In genomic region chr19:17475541-17476115, GRCh38 we compare ENCODE assay signal across 1 cellular context.
TF ChIP-seq lines count a peak whose summit lies in the region.

No MANE protein-coding gene starts in this region.

TF ChIP-seq in HepG2, 621 proteins besides CTCF, POLR2A, EP300 and RAD21 (continued from another document and continues in another):
- TF ChIP-seq, protein P1, sequence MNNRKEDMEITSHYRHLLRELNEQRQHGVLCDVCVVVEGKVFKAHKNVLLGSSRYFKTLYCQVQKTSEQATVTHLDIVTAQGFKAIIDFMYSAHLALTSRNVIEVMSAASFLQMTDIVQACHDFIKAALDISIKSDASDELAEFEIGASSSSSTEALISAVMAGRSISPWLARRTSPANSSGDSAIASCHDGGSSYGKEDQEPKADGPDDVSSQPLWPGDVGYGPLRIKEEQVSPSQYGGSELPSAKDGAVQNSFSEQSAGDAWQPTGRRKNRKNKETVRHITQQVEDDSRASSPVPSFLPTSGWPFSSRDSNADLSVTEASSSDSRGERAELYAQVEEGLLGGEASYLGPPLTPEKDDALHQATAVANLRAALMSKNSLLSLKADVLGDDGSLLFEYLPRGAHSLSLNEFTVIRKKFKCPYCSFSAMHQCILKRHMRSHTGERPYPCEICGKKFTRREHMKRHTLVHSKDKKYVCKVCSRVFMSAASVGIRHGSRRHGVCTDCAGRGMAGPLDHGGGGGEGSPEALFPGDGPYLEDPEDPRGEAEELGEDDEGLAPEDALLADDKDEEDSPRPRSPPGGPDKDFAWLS (CRISPR knock-in tag; IDR thresholded peaks at IDR 0.05; ENCODE audit: borderline replicate concordance) = no peak
- no peak for TF ChIP-seq ZNF17 (CRISPR knock-in tag; IDR thresholded peaks at IDR 0.05)
- no peak for TF ChIP-seq ZNF232 (CRISPR knock-in tag; IDR thresholded peaks at IDR 0.05; ENCODE audit: borderline replicate concordance)
- no peak for TF ChIP-seq ZSCAN29 (CRISPR knock-in tag; conservative IDR thresholded peaks at IDR 0.05)
- TF ChIP-seq, protein P2, sequence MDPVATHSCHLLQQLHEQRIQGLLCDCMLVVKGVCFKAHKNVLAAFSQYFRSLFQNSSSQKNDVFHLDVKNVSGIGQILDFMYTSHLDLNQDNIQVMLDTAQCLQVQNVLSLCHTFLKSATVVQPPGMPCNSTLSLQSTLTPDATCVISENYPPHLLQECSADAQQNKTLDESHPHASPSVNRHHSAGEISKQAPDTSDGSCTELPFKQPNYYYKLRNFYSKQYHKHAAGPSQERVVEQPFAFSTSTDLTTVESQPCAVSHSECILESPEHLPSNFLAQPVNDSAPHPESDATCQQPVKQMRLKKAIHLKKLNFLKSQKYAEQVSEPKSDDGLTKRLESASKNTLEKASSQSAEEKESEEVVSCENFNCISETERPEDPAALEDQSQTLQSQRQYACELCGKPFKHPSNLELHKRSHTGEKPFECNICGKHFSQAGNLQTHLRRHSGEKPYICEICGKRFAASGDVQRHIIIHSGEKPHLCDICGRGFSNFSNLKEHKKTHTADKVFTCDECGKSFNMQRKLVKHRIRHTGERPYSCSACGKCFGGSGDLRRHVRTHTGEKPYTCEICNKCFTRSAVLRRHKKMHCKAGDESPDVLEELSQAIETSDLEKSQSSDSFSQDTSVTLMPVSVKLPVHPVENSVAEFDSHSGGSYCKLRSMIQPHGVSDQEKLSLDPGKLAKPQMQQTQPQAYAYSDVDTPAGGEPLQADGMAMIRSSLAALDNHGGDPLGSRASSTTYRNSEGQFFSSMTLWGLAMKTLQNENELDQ (CRISPR knock-in tag; IDR thresholded peaks at IDR 0.05; ENCODE audit: borderline replicate concordance) = no peak
- TF ChIP-seq ZNF841 (CRISPR knock-in tag; IDR thresholded peaks at IDR 0.05; ENCODE audit: borderline replicate concordance) = no peak
- TF ChIP-seq, protein P3, sequence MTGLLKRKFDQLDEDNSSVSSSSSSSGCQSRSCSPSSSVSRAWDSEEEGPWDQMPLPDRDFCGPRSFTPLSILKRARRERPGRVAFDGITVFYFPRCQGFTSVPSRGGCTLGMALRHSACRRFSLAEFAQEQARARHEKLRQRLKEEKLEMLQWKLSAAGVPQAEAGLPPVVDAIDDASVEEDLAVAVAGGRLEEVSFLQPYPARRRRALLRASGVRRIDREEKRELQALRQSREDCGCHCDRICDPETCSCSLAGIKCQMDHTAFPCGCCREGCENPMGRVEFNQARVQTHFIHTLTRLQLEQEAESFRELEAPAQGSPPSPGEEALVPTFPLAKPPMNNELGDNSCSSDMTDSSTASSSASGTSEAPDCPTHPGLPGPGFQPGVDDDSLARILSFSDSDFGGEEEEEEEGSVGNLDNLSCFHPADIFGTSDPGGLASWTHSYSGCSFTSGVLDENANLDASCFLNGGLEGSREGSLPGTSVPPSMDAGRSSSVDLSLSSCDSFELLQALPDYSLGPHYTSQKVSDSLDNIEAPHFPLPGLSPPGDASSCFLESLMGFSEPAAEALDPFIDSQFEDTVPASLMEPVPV (CRISPR knock-in tag; IDR thresholded peaks at IDR 0.05) = no peak; the same call in 1 of the 2 replicates
- TF ChIP-seq, protein P4, sequence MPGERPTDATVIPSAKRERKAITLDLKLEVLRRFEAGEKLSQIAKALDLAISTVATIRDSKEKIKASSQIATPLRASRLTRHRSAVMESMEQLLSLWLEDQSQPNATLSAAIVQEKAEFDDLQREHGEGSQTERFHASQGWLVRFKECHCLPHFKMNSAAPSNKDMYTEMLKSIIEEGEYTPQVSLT (CRISPR knock-in tag; IDR thresholded peaks at IDR 0.05; ENCODE audit: borderline replicate concordance, low read depth) = no peak
- TF ChIP-seq, protein P5, sequence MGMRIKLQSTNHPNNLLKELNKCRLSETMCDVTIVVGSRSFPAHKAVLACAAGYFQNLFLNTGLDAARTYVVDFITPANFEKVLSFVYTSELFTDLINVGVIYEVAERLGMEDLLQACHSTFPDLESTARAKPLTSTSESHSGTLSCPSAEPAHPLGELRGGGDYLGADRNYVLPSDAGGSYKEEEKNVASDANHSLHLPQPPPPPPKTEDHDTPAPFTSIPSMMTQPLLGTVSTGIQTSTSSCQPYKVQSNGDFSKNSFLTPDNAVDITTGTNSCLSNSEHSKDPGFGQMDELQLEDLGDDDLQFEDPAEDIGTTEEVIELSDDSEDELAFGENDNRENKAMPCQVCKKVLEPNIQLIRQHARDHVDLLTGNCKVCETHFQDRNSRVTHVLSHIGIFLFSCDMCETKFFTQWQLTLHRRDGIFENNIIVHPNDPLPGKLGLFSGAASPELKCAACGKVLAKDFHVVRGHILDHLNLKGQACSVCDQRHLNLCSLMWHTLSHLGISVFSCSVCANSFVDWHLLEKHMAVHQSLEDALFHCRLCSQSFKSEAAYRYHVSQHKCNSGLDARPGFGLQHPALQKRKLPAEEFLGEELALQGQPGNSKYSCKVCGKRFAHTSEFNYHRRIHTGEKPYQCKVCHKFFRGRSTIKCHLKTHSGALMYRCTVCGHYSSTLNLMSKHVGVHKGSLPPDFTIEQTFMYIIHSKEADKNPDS (CRISPR knock-in tag; IDR thresholded peaks at IDR 0.05) = no peak
- TF ChIP-seq MAFG (CRISPR knock-in tag; IDR thresholded peaks at IDR 0.05) = no peak
- 0 out of 2 replicates have a peak, but pooled peaks have one; percentile 18 for TF ChIP-seq HNF4A (CRISPR knock-in tag; IDR thresholded peaks at IDR 0.05)
- no peak for TF ChIP-seq GTF3A (CRISPR knock-in tag; conservative IDR thresholded peaks at IDR 0.05)
- TF ChIP-seq, protein P6, sequence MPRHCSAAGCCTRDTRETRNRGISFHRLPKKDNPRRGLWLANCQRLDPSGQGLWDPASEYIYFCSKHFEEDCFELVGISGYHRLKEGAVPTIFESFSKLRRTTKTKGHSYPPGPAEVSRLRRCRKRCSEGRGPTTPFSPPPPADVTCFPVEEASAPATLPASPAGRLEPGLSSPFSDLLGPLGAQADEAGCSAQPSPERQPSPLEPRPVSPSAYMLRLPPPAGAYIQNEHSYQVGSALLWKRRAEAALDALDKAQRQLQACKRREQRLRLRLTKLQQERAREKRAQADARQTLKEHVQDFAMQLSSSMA (CRISPR knock-in tag; IDR thresholded peaks at IDR 0.05) = no peak
- peak; percentile 95 for TF ChIP-seq MEF2D (CRISPR knock-in tag; IDR thresholded peaks at IDR 0.05)
- TF ChIP-seq, protein P7, sequence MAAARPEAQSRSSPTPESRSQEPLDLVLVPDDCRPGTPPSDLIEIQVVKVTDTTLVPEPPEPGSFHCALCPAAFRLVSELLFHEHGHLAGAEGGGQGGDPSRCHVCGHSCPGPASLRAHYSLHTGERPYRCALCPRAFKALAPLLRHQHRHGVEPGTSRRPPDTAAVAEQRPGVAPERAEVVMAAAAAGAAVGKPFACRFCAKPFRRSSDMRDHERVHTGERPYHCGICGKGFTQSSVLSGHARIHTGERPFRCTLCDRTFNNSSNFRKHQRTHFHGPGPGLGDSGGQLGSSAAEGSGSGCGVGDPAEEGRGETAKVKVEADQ (CRISPR knock-in tag; IDR thresholded peaks at IDR 0.05; ENCODE audit: borderline replicate concordance) = no peak
- no peak for TF ChIP-seq ZNF747 (CRISPR knock-in tag; IDR thresholded peaks at IDR 0.05; ENCODE audit: borderline replicate concordance)
- TF ChIP-seq, protein P8, sequence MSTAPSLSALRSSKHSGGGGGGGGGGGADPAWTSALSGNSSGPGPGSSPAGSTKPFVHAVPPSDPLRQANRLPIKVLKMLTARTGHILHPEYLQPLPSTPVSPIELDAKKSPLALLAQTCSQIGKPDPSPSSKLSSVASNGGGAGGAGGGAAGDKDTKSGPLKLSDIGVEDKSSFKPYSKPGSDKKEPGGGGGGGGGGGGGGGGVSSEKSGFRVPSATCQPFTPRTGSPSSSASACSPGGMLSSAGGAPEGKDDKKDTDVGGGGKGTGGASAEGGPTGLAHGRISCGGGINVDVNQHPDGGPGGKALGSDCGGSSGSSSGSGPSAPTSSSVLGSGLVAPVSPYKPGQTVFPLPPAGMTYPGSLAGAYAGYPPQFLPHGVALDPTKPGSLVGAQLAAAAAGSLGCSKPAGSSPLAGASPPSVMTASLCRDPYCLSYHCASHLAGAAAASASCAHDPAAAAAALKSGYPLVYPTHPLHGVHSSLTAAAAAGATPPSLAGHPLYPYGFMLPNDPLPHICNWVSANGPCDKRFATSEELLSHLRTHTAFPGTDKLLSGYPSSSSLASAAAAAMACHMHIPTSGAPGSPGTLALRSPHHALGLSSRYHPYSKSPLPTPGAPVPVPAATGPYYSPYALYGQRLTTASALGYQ (CRISPR knock-in tag; IDR thresholded peaks at IDR 0.05) = no peak
- TF ChIP-seq KDM6A (CRISPR knock-in tag; IDR thresholded peaks at IDR 0.05; ENCODE audit: low read depth) = no peak
- peak; percentile 99 for TF ChIP-seq SIX1 (CRISPR knock-in tag; IDR thresholded peaks at IDR 0.05; ENCODE audit: borderline replicate concordance)
- TF ChIP-seq PLRG1 (conservative IDR thresholded peaks at IDR 0.05) = no peak
- peak; percentile 60; the same call in 1 of the 2 replicates for TF ChIP-seq ZFX (CRISPR knock-in tag; IDR thresholded peaks at IDR 0.05; ENCODE audit: low read depth)
- TF ChIP-seq, protein P9, sequence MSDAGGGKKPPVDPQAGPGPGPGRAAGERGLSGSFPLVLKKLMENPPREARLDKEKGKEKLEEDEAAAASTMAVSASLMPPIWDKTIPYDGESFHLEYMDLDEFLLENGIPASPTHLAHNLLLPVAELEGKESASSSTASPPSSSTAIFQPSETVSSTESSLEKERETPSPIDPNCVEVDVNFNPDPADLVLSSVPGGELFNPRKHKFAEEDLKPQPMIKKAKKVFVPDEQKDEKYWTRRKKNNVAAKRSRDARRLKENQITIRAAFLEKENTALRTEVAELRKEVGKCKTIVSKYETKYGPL (CRISPR knock-in tag; IDR thresholded peaks at IDR 0.05) = no peak
- TF ChIP-seq RARA (CRISPR knock-in tag; IDR thresholded peaks at IDR 0.05) = no peak; the same call in none of the 2 replicates
- TF ChIP-seq ZZZ3 (CRISPR knock-in tag; IDR thresholded peaks at IDR 0.05; ENCODE audit: borderline replicate concordance) = no peak
- TF ChIP-seq SNAPC2 (CRISPR knock-in tag; IDR thresholded peaks at IDR 0.05) = no peak
- TF ChIP-seq, protein P10, sequence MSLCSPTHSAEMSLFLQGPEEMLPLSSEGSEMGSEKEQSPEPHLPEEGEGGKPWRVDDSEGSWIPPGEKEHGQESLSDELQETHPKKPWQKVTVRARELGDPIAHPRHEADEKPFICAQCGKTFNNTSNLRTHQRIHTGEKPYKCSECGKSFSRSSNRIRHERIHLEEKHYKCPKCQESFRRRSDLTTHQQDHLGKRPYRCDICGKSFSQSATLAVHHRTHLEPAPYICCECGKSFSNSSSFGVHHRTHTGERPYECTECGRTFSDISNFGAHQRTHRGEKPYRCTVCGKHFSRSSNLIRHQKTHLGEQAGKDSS (CRISPR knock-in tag; IDR thresholded peaks at IDR 0.05; ENCODE audit: borderline replicate concordance, low read depth) = peak; percentile 100
- no peak for TF ChIP-seq SIN3B (IDR thresholded peaks at IDR 0.05; ENCODE audit: low read length)
- TF ChIP-seq, protein P11, sequence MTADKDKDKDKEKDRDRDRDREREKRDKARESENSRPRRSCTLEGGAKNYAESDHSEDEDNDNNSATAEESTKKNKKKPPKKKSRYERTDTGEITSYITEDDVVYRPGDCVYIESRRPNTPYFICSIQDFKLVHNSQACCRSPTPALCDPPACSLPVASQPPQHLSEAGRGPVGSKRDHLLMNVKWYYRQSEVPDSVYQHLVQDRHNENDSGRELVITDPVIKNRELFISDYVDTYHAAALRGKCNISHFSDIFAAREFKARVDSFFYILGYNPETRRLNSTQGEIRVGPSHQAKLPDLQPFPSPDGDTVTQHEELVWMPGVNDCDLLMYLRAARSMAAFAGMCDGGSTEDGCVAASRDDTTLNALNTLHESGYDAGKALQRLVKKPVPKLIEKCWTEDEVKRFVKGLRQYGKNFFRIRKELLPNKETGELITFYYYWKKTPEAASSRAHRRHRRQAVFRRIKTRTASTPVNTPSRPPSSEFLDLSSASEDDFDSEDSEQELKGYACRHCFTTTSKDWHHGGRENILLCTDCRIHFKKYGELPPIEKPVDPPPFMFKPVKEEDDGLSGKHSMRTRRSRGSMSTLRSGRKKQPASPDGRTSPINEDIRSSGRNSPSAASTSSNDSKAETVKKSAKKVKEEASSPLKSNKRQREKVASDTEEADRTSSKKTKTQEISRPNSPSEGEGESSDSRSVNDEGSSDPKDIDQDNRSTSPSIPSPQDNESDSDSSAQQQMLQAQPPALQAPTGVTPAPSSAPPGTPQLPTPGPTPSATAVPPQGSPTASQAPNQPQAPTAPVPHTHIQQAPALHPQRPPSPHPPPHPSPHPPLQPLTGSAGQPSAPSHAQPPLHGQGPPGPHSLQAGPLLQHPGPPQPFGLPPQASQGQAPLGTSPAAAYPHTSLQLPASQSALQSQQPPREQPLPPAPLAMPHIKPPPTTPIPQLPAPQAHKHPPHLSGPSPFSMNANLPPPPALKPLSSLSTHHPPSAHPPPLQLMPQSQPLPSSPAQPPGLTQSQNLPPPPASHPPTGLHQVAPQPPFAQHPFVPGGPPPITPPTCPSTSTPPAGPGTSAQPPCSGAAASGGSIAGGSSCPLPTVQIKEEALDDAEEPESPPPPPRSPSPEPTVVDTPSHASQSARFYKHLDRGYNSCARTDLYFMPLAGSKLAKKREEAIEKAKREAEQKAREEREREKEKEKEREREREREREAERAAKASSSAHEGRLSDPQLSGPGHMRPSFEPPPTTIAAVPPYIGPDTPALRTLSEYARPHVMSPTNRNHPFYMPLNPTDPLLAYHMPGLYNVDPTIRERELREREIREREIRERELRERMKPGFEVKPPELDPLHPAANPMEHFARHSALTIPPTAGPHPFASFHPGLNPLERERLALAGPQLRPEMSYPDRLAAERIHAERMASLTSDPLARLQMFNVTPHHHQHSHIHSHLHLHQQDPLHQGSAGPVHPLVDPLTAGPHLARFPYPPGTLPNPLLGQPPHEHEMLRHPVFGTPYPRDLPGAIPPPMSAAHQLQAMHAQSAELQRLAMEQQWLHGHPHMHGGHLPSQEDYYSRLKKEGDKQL (CRISPR knock-in tag; IDR thresholded peaks at IDR 0.05; ENCODE audit: low read depth) = no peak
- no peak for TF ChIP-seq ZNF720 (CRISPR knock-in tag; IDR thresholded peaks at IDR 0.05)
- no peak for TF ChIP-seq EED (CRISPR knock-in tag; IDR thresholded peaks at IDR 0.05)
- TF ChIP-seq, protein P12, sequence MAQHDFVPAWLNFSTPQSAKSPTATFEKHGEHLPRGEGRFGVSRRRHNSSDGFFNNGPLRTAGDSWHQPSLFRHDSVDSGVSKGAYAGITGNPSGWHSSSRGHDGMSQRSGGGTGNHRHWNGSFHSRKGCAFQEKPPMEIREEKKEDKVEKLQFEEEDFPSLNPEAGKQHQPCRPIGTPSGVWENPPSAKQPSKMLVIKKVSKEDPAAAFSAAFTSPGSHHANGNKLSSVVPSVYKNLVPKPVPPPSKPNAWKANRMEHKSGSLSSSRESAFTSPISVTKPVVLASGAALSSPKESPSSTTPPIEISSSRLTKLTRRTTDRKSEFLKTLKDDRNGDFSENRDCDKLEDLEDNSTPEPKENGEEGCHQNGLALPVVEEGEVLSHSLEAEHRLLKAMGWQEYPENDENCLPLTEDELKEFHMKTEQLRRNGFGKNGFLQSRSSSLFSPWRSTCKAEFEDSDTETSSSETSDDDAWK (CRISPR knock-in tag; IDR thresholded peaks at IDR 0.05) = no peak
- TF ChIP-seq TP53 (CRISPR knock-in tag; conservative IDR thresholded peaks at IDR 0.05) = no peak
- no peak for TF ChIP-seq ZNF552 (CRISPR knock-in tag; IDR thresholded peaks at IDR 0.05; ENCODE audit: borderline replicate concordance)
- TF ChIP-seq ZNF704 (CRISPR knock-in tag; IDR thresholded peaks at IDR 0.05; ENCODE audit: borderline replicate concordance) = no peak
- no peak for TF ChIP-seq FOXA1 (IDR thresholded peaks at IDR 0.05)
- peak; percentile 92 for TF ChIP-seq FOXA1 (CRISPR knock-in tag; IDR thresholded peaks at IDR 0.05)
- TF ChIP-seq RFXAP (CRISPR knock-in tag; IDR thresholded peaks at IDR 0.05; ENCODE audit: borderline replicate concordance) = no peak
- no peak for TF ChIP-seq ETV6 (CRISPR knock-in tag; conservative IDR thresholded peaks at IDR 0.05)
